In the genomic region with DNA sequence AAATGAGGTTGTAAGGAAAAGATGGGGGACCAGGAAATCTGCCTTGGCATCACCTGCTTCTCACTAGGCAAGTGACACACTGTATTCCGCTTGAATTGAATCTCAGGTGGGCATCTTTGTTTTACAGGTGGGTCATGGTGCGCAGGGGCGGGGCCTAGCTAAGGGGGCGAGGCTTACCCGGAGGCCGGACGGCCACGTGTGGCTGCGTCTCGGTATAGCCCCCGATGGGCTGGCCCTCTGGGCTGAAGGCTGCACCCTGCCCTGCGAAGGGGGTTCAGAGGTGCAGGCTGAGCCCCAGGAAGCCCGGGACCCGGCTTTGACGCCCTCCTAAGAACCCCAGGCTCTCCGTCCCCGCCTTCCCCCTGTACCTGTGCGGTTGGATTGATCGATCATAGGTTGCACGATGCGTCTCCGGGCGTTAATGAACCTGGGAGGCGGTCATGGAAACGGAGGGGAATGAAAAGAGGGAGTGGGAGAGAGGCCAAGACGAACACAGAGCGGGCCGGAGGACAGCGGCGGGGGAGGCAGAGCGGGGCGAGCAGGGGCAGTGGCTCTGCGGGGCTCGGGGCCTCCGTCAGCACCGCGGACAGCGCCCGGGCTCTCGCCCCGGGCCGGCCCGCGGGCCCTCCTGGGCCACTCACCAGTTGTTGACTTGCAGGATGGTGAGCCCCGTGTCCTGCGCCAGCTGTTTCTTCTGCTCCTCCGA, we compare ENCODE assay signal across 1 cellular context.
TF ChIP-seq lines count a peak whose summit lies in the region.

No MANE protein-coding gene starts in this region.

TF ChIP-seq in HepG2, 621 proteins besides CTCF, POLR2A, EP300 and RAD21 (continued from another document and continues in another):
- TF ChIP-seq, protein P1, sequence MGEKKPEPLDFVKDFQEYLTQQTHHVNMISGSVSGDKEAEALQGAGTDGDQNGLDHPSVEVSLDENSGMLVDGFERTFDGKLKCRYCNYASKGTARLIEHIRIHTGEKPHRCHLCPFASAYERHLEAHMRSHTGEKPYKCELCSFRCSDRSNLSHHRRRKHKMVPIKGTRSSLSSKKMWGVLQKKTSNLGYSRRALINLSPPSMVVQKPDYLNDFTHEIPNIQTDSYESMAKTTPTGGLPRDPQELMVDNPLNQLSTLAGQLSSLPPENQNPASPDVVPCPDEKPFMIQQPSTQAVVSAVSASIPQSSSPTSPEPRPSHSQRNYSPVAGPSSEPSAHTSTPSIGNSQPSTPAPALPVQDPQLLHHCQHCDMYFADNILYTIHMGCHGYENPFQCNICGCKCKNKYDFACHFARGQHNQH (CRISPR knock-in tag; IDR thresholded peaks at IDR 0.05) = 0 out of 2 replicates have a peak, but pooled peaks have one; percentile 30
- TF ChIP-seq KDM5B (CRISPR knock-in tag; IDR thresholded peaks at IDR 0.05; ENCODE audit: borderline replicate concordance) = no peak; the same call in 1 of the 2 replicates
- no peak for TF ChIP-seq ZSCAN20 (CRISPR knock-in tag; IDR thresholded peaks at IDR 0.05; ENCODE audit: borderline replicate concordance)
- TF ChIP-seq, protein P2, sequence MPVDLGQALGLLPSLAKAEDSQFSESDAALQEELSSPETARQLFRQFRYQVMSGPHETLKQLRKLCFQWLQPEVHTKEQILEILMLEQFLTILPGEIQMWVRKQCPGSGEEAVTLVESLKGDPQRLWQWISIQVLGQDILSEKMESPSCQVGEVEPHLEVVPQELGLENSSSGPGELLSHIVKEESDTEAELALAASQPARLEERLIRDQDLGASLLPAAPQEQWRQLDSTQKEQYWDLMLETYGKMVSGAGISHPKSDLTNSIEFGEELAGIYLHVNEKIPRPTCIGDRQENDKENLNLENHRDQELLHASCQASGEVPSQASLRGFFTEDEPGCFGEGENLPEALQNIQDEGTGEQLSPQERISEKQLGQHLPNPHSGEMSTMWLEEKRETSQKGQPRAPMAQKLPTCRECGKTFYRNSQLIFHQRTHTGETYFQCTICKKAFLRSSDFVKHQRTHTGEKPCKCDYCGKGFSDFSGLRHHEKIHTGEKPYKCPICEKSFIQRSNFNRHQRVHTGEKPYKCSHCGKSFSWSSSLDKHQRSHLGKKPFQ (CRISPR knock-in tag; IDR thresholded peaks at IDR 0.05; ENCODE audit: insufficient replicate concordance) = no peak
- TF ChIP-seq MEIS2 (CRISPR knock-in tag; IDR thresholded peaks at IDR 0.05) = peak; percentile 64; the same call in 1 of the 2 replicates
- TF ChIP-seq NFYB (CRISPR knock-in tag; IDR thresholded peaks at IDR 0.05) = no peak
- no peak for TF ChIP-seq HNRNPUL1 (IDR thresholded peaks at IDR 0.05; ENCODE audit: low read depth, low read length)
- TF ChIP-seq SALL2 (CRISPR knock-in tag; IDR thresholded peaks at IDR 0.05) = no peak
- TF ChIP-seq ZNF749 (CRISPR knock-in tag; IDR thresholded peaks at IDR 0.05; ENCODE audit: borderline replicate concordance) = peak; percentile 60; the same call in 1 of the 2 replicates
- TF ChIP-seq, protein P3, sequence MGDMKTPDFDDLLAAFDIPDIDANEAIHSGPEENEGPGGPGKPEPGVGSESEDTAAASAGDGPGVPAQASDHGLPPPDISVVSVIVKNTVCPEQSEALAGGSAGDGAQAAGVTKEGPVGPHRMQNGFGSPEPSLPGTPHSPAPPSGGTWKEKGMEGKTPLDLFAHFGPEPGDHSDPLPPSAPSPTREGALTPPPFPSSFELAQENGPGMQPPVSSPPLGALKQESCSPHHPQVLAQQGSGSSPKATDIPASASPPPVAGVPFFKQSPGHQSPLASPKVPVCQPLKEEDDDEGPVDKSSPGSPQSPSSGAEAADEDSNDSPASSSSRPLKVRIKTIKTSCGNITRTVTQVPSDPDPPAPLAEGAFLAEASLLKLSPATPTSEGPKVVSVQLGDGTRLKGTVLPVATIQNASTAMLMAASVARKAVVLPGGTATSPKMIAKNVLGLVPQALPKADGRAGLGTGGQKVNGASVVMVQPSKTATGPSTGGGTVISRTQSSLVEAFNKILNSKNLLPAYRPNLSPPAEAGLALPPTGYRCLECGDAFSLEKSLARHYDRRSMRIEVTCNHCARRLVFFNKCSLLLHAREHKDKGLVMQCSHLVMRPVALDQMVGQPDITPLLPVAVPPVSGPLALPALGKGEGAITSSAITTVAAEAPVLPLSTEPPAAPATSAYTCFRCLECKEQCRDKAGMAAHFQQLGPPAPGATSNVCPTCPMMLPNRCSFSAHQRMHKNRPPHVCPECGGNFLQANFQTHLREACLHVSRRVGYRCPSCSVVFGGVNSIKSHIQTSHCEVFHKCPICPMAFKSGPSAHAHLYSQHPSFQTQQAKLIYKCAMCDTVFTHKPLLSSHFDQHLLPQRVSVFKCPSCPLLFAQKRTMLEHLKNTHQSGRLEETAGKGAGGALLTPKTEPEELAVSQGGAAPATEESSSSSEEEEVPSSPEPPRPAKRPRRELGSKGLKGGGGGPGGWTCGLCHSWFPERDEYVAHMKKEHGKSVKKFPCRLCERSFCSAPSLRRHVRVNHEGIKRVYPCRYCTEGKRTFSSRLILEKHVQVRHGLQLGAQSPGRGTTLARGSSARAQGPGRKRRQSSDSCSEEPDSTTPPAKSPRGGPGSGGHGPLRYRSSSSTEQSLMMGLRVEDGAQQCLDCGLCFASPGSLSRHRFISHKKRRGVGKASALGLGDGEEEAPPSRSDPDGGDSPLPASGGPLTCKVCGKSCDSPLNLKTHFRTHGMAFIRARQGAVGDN (CRISPR knock-in tag; IDR thresholded peaks at IDR 0.05) = peak; percentile 42
- TF ChIP-seq ATF1 (CRISPR knock-in tag; IDR thresholded peaks at IDR 0.05) = no peak
- no peak for TF ChIP-seq ZNF274 (CRISPR knock-in tag; IDR thresholded peaks at IDR 0.05)
- TF ChIP-seq ARHGAP35 (CRISPR knock-in tag; IDR thresholded peaks at IDR 0.05; ENCODE audit: borderline replicate concordance) = no peak
- no peak for TF ChIP-seq ZNF101 (CRISPR knock-in tag; IDR thresholded peaks at IDR 0.05; ENCODE audit: borderline replicate concordance, low read depth)
- TF ChIP-seq ZKSCAN8 (CRISPR knock-in tag; IDR thresholded peaks at IDR 0.05; ENCODE audit: borderline replicate concordance) = no peak
- no peak for TF ChIP-seq ZNF891 (CRISPR knock-in tag; IDR thresholded peaks at IDR 0.05)
- TF ChIP-seq, protein P4, sequence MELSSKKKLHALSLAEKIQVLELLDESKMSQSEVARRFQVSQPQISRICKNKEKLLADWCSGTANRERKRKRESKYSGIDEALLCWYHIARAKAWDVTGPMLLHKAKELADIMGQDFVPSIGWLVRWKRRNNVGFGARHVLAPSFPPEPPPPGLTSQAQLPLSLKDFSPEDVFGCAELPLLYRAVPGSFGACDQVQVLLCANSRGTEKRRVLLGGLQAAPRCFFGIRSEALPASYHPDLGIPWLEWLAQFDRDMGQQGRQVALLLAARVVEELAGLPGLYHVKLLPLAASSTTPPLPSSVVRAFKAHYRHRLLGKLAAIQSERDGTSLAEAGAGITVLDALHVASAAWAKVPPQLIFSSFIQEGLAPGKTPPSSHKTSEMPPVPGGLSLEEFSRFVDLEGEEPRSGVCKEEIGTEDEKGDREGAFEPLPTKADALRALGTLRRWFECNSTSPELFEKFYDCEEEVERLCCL (CRISPR knock-in tag; IDR thresholded peaks at IDR 0.05; ENCODE audit: borderline replicate concordance) = no peak
- peak; percentile 83; the same call in 1 of the 2 replicates for TF ChIP-seq NFKB2 (CRISPR knock-in tag; IDR thresholded peaks at IDR 0.05; ENCODE audit: borderline replicate concordance)
- TF ChIP-seq NR1H2 (CRISPR knock-in tag; IDR thresholded peaks at IDR 0.05; ENCODE audit: borderline replicate concordance, low read depth) = no peak
- TF ChIP-seq, protein P5, sequence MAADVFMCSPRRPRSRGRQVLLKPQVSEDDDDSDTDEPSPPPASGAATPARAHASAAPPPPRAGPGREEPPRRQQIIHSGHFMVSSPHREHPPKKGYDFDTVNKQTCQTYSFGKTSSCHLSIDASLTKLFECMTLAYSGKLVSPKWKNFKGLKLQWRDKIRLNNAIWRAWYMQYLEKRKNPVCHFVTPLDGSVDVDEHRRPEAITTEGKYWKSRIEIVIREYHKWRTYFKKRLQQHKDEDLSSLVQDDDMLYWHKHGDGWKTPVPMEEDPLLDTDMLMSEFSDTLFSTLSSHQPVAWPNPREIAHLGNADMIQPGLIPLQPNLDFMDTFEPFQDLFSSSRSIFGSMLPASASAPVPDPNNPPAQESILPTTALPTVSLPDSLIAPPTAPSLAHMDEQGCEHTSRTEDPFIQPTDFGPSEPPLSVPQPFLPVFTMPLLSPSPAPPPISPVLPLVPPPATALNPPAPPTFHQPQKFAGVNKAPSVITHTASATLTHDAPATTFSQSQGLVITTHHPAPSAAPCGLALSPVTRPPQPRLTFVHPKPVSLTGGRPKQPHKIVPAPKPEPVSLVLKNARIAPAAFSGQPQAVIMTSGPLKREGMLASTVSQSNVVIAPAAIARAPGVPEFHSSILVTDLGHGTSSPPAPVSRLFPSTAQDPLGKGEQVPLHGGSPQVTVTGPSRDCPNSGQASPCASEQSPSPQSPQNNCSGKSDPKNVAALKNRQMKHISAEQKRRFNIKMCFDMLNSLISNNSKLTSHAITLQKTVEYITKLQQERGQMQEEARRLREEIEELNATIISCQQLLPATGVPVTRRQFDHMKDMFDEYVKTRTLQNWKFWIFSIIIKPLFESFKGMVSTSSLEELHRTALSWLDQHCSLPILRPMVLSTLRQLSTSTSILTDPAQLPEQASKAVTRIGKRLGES (CRISPR knock-in tag; IDR thresholded peaks at IDR 0.05; ENCODE audit: borderline replicate concordance) = 0 out of 2 replicates have a peak, but pooled peaks have one; percentile 52
- TF ChIP-seq PAX8 (CRISPR knock-in tag; IDR thresholded peaks at IDR 0.05; ENCODE audit: borderline replicate concordance) = no peak
- 0 out of 2 replicates have a peak, but pooled peaks have one; percentile 11 for TF ChIP-seq ZNF331 (CRISPR knock-in tag; IDR thresholded peaks at IDR 0.05)
- peak; percentile 61; the same call in 1 of the 2 replicates for TF ChIP-seq SMAD3 (CRISPR knock-in tag; IDR thresholded peaks at IDR 0.05)
- TF ChIP-seq ZFP37 (CRISPR knock-in tag; IDR thresholded peaks at IDR 0.05; ENCODE audit: borderline replicate concordance) = 0 out of 2 replicates have a peak, but pooled peaks have one; percentile 34
- TF ChIP-seq MIER2 (CRISPR knock-in tag; IDR thresholded peaks at IDR 0.05) = peak; percentile 95
- peak; percentile 76 for TF ChIP-seq ZNF768 (CRISPR knock-in tag; IDR thresholded peaks at IDR 0.05)
- no peak for TF ChIP-seq ZNF136 (CRISPR knock-in tag; IDR thresholded peaks at IDR 0.05; ENCODE audit: low read depth)
- no peak for TF ChIP-seq HMGA1 (CRISPR knock-in tag; conservative IDR thresholded peaks at IDR 0.05)
- TF ChIP-seq, protein P6, sequence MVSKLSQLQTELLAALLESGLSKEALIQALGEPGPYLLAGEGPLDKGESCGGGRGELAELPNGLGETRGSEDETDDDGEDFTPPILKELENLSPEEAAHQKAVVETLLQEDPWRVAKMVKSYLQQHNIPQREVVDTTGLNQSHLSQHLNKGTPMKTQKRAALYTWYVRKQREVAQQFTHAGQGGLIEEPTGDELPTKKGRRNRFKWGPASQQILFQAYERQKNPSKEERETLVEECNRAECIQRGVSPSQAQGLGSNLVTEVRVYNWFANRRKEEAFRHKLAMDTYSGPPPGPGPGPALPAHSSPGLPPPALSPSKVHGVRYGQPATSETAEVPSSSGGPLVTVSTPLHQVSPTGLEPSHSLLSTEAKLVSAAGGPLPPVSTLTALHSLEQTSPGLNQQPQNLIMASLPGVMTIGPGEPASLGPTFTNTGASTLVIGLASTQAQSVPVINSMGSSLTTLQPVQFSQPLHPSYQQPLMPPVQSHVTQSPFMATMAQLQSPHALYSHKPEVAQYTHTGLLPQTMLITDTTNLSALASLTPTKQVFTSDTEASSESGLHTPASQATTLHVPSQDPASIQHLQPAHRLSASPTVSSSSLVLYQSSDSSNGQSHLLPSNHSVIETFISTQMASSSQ (IDR thresholded peaks at IDR 0.05; ENCODE audit: low read depth) = no peak
- TF ChIP-seq, protein P6 (CRISPR knock-in tag; IDR thresholded peaks at IDR 0.05; ENCODE audit: borderline replicate concordance) = no peak
- TF ChIP-seq, protein P7, sequence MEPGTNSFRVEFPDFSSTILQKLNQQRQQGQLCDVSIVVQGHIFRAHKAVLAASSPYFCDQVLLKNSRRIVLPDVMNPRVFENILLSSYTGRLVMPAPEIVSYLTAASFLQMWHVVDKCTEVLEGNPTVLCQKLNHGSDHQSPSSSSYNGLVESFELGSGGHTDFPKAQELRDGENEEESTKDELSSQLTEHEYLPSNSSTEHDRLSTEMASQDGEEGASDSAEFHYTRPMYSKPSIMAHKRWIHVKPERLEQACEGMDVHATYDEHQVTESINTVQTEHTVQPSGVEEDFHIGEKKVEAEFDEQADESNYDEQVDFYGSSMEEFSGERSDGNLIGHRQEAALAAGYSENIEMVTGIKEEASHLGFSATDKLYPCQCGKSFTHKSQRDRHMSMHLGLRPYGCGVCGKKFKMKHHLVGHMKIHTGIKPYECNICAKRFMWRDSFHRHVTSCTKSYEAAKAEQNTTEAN (CRISPR knock-in tag; conservative IDR thresholded peaks at IDR 0.05) = peak; percentile 76; the same call in 1 of the 2 replicates
- no peak for TF ChIP-seq ZNF660 (CRISPR knock-in tag; IDR thresholded peaks at IDR 0.05; ENCODE audit: borderline replicate concordance, low read depth)
- TF ChIP-seq, protein P8, sequence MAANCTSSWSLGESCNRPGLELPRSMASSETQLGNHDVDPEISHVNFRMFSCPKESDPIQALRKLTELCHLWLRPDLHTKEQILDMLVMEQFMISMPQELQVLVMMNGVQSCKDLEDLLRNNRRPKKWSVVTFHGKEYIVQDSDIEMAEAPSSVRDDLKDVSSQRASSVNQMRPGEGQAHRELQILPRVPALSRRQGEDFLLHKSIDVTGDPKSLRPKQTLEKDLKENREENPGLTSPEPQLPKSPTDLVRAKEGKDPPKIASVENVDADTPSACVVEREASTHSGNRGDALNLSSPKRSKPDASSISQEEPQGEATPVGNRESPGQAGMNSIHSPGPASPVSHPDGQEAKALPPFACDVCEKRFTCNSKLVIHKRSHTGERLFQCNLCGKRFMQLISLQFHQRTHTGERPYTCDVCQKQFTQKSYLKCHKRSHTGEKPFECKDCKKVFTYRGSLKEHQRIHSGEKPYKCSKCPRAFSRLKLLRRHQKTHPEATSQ (CRISPR knock-in tag; IDR thresholded peaks at IDR 0.05; ENCODE audit: borderline replicate concordance) = no peak
